Comparison of ENCODE assay signal across 13 cellular contexts in the genomic region with DNA sequence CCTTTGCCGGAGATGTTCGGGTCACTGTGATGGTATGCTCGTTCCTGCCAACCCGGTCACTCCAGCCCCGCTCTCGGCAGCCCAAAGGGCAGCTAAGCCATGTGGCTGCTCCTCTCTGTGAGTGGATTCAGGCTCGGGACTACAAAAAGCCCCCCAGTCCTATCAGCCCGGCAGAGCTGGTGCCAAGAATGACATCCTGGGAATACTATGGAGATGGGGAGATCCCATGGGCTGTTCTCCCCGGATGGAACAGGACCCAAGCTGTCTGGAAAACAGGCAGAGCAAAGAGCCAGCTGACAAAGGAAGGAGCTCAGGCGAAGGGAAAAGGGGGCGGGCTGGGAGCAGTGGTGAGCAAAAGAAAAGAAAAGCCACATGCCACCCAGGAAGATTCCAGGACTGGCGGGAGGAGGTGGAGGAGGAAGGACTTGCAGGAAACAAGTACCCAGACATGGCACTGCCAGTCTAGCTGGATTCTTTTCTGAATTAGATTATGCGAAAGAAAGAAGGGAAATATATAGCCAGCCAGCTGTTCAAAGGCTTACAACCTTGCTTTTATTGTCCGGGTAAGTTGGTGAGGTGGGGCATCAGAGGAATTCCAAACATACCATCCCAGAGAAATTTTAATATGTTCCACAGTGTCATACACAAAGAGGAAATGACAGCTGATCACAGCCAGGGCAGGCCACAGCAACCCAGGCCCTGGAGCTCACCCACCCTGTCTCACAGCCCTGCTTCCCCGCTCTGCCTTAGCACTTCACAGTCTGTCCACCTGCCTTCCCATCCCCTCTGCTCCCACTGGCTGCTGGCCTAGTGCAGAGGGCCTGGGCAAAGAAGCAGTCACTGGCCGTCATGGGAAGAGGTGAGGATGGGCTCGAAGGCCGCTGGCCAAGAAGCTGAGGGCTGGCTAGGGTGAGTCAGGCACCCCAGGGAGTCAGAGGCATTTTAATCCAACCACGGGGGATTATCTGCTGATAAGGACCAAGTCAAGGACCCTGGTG. TPM values are rescaled to one million over a fixed set of nuclear protein-coding genes. Genes with fewer than 3 reads are reported as not detected.
DNase-seq lines count a peak whose midpoint lies in the region; ATAC-seq and TF ChIP-seq lines count a peak whose summit lies in the region.
"Had no signal": no experiment of that assay in that cellular context is flagged by ENCODE, and none has a peak within 500 bp of the region (broad histone marks: within the 10 kb centered on the region; RNA-seq: fewer than 3 reads in every experiment).

No MANE protein-coding gene starts in this region.

- peak overlapping the region in 2 of 3 experiments; percentile 8 to 10 for H3K4me3 Mint-ChIP-seq in nephron
- no peak overlapping the region for H3K4me3 Mint-ChIP-seq in activated T-helper 2 cell treated with anti-CD3 and anti-CD28 coated beads, Interferon-gamma antibody, Interleukin-2, Interleukin-4, amounts not matched to agents 10 μg/mL and 5 μg/mL and 100 μg/mL, durations not matched to agents 14 hours and 24 hours and 36 hours (ENCODE audit: low read depth)
- H3K4me3 Mint-ChIP-seq: activated CD8-positive, alpha-beta T cell treated with anti-CD3 and anti-CD28 coated beads, Interleukin-2, amount 10 ng/mL, durations not matched to agents 7 days and 5 days had no signal

- intact Hi-C loops in activated T-helper 2 cell treated with anti-CD3 and anti-CD28 coated beads, Interferon-gamma antibody, Interleukin-2, Interleukin-4, amounts not matched to agents 10 μg/mL and 5 μg/mL and 100 μg/mL, durations not matched to agents 14 hours and 24 hours and 36 hours (cut with micrococcal nuclease): no loop called here

- ATAC-seq in HG02763 (IDR thresholded peaks at IDR 0.05; ENCODE audit: unreplicated experiment) (no peak), HG03460 (IDR thresholded peaks at IDR 0.05; ENCODE audit: unreplicated experiment) (no peak)
- ATAC-seq: activated CD8-positive, alpha-beta T cell treated with anti-CD3 and anti-CD28 coated beads, Interleukin-2, amount 10 ng/mL, durations not matched to agents 7 days and 5 days had no signal

- peaks cover 23% of the 10 kb centered on the region for H3K27me3 Mint-ChIP-seq in nephron (ENCODE audit: low read depth)
- peaks cover 26% of the 10 kb centered on the region for H3K27me3 Mint-ChIP-seq in activated T-helper 2 cell treated with anti-CD3 and anti-CD28 coated beads, Interferon-gamma antibody, Interleukin-2, Interleukin-4, amounts not matched to agents 10 μg/mL and 5 μg/mL and 100 μg/mL, durations not matched to agents 14 hours and 24 hours and 36 hours (ENCODE audit: low read depth)

- H3K9me3 Mint-ChIP-seq in nephron: no peaks in the 10 kb centered on the region
- H3K9me3 Mint-ChIP-seq in activated T-helper 2 cell treated with anti-CD3 and anti-CD28 coated beads, Interferon-gamma antibody, Interleukin-2, Interleukin-4, amounts not matched to agents 10 μg/mL and 5 μg/mL and 100 μg/mL, durations not matched to agents 14 hours and 24 hours and 36 hours: no peaks in the 10 kb centered on the region

- DNase-seq in AG20443 (ENCODE audit: low spot score) (peak; percentile 17), NCI-H446 treated with DMSO at 0.1 percent for 48 hours (lab: John Stamatoyannopoulos, UW) (peak; percentile 46), ecto neural progenitor cell (ENCODE audit: low spot score) (peak; percentile 61), T-helper 1 cell (no peak)
- DNase-seq in activated T-helper 2 cell treated with anti-CD3 and anti-CD28 coated beads, Interferon-gamma antibody, Interleukin-2, Interleukin-4, amounts not matched to agents 10 μg/mL and 5 μg/mL and 100 μg/mL, durations not matched to agents 14 hours and 24 hours and 36 hours (ENCODE audit: low spot score): no peak
- DNase-seq: activated CD8-positive, alpha-beta T cell treated with anti-CD3 and anti-CD28 coated beads, Interleukin-2, amount 10 ng/mL, durations not matched to agents 7 days and 5 days; NCI-H345; SIG-M5; small intestine had no signal

- peak overlapping the region in 1 of 3 experiments; percentile 24 for H3K27ac Mint-ChIP-seq in nephron
- no peak overlapping the region for H3K27ac Mint-ChIP-seq in activated T-helper 2 cell treated with anti-CD3 and anti-CD28 coated beads, Interferon-gamma antibody, Interleukin-2, Interleukin-4, amounts not matched to agents 10 μg/mL and 5 μg/mL and 100 μg/mL, durations not matched to agents 14 hours and 24 hours and 36 hours
- H3K27ac Mint-ChIP-seq: activated CD8-positive, alpha-beta T cell treated with anti-CD3 and anti-CD28 coated beads, Interleukin-2, amount 10 ng/mL, durations not matched to agents 7 days and 5 days had no signal

- H3K4me1 Mint-ChIP-seq in nephron: peaks cover 18% of the 10 kb centered on the region
- peaks cover 6% of the 10 kb centered on the region for H3K4me1 Mint-ChIP-seq in activated T-helper 2 cell treated with anti-CD3 and anti-CD28 coated beads, Interferon-gamma antibody, Interleukin-2, Interleukin-4, amounts not matched to agents 10 μg/mL and 5 μg/mL and 100 μg/mL, durations not matched to agents 14 hours and 24 hours and 36 hours (ENCODE audit: low read depth)

- no peaks in the 10 kb centered on the region for H3K36me3 Mint-ChIP-seq in nephron (ENCODE audit: low read depth)
- H3K36me3 Mint-ChIP-seq in activated T-helper 2 cell treated with anti-CD3 and anti-CD28 coated beads, Interferon-gamma antibody, Interleukin-2, Interleukin-4, amounts not matched to agents 10 μg/mL and 5 μg/mL and 100 μg/mL, durations not matched to agents 14 hours and 24 hours and 36 hours (ENCODE audit: low read depth): no peaks in the 10 kb centered on the region

- TF ChIP-seq CTCF in nephron (IDR thresholded peaks at IDR 0.05; ENCODE audit: unreplicated experiment in 3 of 3): no peak

RNA-seq across cellular contexts. Expression of gene NDP, which starts 3.4 kb away (rescaled TPM):
- not detected in 2 replicates for total RNA-seq in activated T-helper 2 cell treated with anti-CD3 and anti-CD28 coated beads, Interferon-gamma antibody, Interleukin-2, Interleukin-4, amounts not matched to agents 10 μg/mL and 5 μg/mL and 100 μg/mL, durations not matched to agents 14 hours and 24 hours and 36 hours
- total RNA-seq: activated CD8-positive, alpha-beta T cell treated with anti-CD3 and anti-CD28 coated beads, Interleukin-2, amount 10 ng/mL, durations not matched to agents 7 days and 5 days; mesenteric fat pad had no signal

Comparison
In these comparisons a context has a peak if more than half of its experiments do, and no peak if none do; other contexts are left out.
1. DNase-seq: peak in AG20443 (single experiment), NCI-H446 treated with DMSO at 0.1 percent for 48 hours (single experiment) and ecto neural progenitor cell (single experiment); none in T-helper 1 cell (0 of 5) and activated T-helper 2 cell treated with anti-CD3 and anti-CD28 coated beads, Interferon-gamma antibody, Interleukin-2, Interleukin-4, amounts not matched to agents 10 μg/mL and 5 μg/mL and 100 μg/mL, durations not matched to agents 14 hours and 24 hours and 36 hours (single experiment).